In the genomic region with DNA sequence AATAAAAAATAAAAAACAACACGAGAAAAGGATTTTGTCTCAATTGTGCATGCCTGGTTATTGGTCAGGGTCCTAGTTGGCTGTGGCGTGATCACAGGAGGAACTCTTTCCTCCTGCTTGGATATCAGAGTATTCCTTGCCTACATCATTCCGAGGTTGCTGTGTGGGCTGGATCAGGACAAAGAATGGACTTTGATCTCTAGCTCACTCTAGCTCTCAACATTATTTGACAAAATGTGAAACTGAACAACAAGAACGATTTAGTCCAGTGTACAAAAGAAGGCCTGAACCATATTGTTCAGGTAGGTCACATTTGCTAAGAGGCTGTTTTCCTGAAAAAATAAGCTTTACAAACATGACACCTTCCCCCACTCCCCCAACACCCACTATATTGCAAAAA, we compare ENCODE assay signal across 17 cellular contexts.
DNase-seq lines count a peak whose midpoint lies in the region; ATAC-seq, FAIRE-seq and TF ChIP-seq lines count a peak whose summit lies in the region.
"Had no signal": no experiment of that assay in that cellular context is flagged by ENCODE, and none has a peak within 500 bp of the region (broad histone marks: within the 10 kb centered on the region; RNA-seq: fewer than 3 reads in every experiment).

No MANE protein-coding gene starts in this region.

- no peak for FAIRE-seq in pancreas (lab: Jason Lieb, UNC)
- FAIRE-seq: A204.1, D721Med had no signal

- no peaks in the 10 kb centered on the region for H3K27me3 ChIP-seq in pancreas

- WGBS in pancreas, 2 donors = 42 to 46% methylated on average over 4 of the region's 4 CpGs

- intact Hi-C loops in pancreas (cut with DNase I) = no loop called here

- peak; percentile 60 for ATAC-seq in left lobe of liver
- ATAC-seq in pancreas = peak; percentile 51 to 70 (median 62)

- H3K4me1 ChIP-seq in pancreas = no peaks in the 10 kb centered on the region
- H3K4me1 ChIP-seq: Caco-2 had no signal

- H3K27ac ChIP-seq in pancreas = no peak overlapping the region
- H3K27ac ChIP-seq in substantia nigra (ENCODE audit: low read depth, low read length, poor library complexity, severe bottlenecking) = no peak overlapping the region
- H3K27ac ChIP-seq: C4-2B had no signal

- H3K9me3 ChIP-seq in pancreas = no peaks in the 10 kb centered on the region
- H3K9me3 ChIP-seq: Caco-2 had no signal

- TF ChIP-seq CTCF in pancreas (IDR thresholded peaks at IDR 0.05) = no peak

- H3K36me3 ChIP-seq in pancreas = no peaks in the 10 kb centered on the region

- DNase-seq in SW480 (ENCODE audit: low spot score) = peak; percentile 14
- no peak for DNase-seq in left lobe of liver (ENCODE audit: low spot score)
- DNase-seq in pancreas = no peak
- DNase-seq in cerebellar cortex (ENCODE audit: low spot score) = no peak
- DNase-seq in cortex of kidney (lab: John Stamatoyannopoulos, UW) = no peak
- no peak for DNase-seq in NCI-H2029 treated with DMSO at 0.1 percent for 48 hours (lab: John Stamatoyannopoulos, UW)
- DNase-seq in substantia nigra (lab: John Stamatoyannopoulos, UW) = no peak
- DNase-seq: AML-193; Caco-2; CD4-positive, alpha-beta T cell; DMS79 treated with DMSO at 0.1 percent for 48 hours; GF-D8; GOT3; H9 had no signal

- H3K4me3 ChIP-seq in pancreas = no peak overlapping the region
